In the genomic region with DNA sequence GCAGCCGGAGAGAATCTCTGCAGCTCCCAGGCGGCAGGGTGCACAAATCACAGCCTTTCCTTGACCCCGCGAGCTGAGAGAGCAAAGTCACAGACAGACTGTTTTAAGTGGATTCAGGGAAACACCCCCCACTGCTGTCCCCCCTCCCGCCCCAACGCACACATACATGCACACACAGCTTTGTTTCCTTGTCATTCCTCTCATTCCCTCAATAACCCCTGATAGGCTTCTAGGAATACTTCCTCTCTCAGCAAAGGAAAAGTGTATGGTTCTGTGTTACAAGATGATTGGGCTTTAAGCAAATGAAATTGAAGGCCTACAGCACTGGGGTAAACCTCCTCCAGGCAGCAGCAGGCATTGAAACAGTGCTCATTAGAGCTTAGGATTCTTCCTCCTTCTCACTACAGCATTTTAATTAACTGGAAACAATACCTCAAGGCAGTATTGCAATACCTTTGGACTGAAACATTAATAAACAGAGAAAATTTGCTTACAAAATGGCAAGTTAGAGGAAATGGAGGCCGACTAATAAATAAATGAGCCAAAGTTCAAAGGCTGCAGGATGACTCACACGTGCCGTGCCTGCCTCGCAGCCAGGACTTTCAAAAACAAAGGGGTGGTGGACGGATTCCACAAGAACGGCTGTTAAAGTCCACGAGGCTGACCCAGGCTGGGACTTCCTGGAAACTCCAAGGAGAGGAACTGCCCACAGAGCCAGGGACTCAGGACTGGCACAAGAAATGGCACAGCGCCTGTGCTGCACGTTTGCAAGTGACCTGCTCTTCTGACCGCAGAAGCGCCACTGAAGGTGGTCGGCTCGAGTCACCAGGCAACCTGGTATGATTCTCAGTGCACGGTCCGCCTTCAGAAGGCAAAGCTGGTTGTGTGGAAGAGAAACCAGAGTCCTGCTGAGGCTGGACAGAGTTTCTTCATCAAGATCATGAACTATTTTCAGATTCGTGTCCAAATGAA, we compare ENCODE assay signal across 8 cellular contexts.
DNase-seq lines count a peak whose midpoint lies in the region; ATAC-seq and TF ChIP-seq lines count a peak whose summit lies in the region.

No MANE protein-coding gene starts in this region.

- H4K20me1 ChIP-seq in BLaER1 = no peaks in the 10 kb centered on the region

- peak; percentile 59 for ATAC-seq in aorta (ENCODE audit: low FRiP score)
- ATAC-seq in GM21390 (IDR thresholded peaks at IDR 0.05; ENCODE audit: unreplicated experiment) = no peak
- ATAC-seq in HG03520 (IDR thresholded peaks at IDR 0.05; ENCODE audit: unreplicated experiment) = no peak

- H3K36me3 ChIP-seq in BLaER1 (no peaks in the 10 kb centered on the region), muscle layer of colon (ENCODE audit: insufficient read depth, low read length) (no peaks in the 10 kb centered on the region), aorta (ENCODE audit: control insufficient read depth in 1 of 2, insufficient read depth in 2 of 2, low read length in 1 of 2) (no peaks in the 10 kb centered on the region)

- no peak for TF ChIP-seq CTCF in coronary artery (IDR thresholded peaks at IDR 0.05)

- no peak overlapping the region for H3K4me3 ChIP-seq in BLaER1
- peak overlapping the region; percentile 55 for H3K4me3 ChIP-seq in coronary artery
- H3K4me3 ChIP-seq in muscle layer of colon (ENCODE audit: low read depth in 1 of 2, low read length in 2 of 2) = peak overlapping the region in 1 of 2 donors; percentile 10
- no peak overlapping the region for H3K4me3 ChIP-seq in aorta (ENCODE audit: low read length in 2 of 2)

- no peaks in the 10 kb centered on the region for H3K27me3 ChIP-seq in BLaER1
- H3K27me3 ChIP-seq in muscle layer of colon (ENCODE audit: control insufficient read depth in 1 of 2, insufficient read depth in 2 of 2, low read length in 2 of 2) = no peaks in the 10 kb centered on the region
- H3K27me3 ChIP-seq in aorta (ENCODE audit: control insufficient read depth in 1 of 2, insufficient read depth in 2 of 2, low read length in 1 of 2) = no peaks in the 10 kb centered on the region

- 27 to 31% methylated on average over 22 of the region's 22 CpGs for WGBS in aorta, 2 donors

- H3K4me1 ChIP-seq in BLaER1 (peaks cover 68% of the 10 kb centered on the region), muscle layer of colon (ENCODE audit: insufficient read depth, low read length) (peaks cover 19% of the 10 kb centered on the region), aorta (ENCODE audit: control insufficient read depth in 1 of 2, insufficient read depth in 2 of 2, low read length in 2 of 2) (no peaks in the 10 kb centered on the region)

- H3K9ac ChIP-seq in BLaER1 (no peak overlapping the region), muscle layer of colon (ENCODE audit: low read length) (no peak overlapping the region)

- H3K27ac ChIP-seq in BLaER1 (peak overlapping the region; percentile 51; the same call in 1 of the 2 replicates), coronary artery (peak overlapping the region in 1 of 2 donors; percentile 40), muscle layer of colon (ENCODE audit: low read depth, low read length) (peak overlapping the region; percentile 26), aorta (ENCODE audit: low read depth in 1 of 2, low read length in 2 of 2) (peak overlapping the region in 1 of 2 donors; percentile 23)

- H3K9me3 ChIP-seq in BLaER1 (no peaks in the 10 kb centered on the region), muscle layer of colon (ENCODE audit: low read length) (no peaks in the 10 kb centered on the region), aorta (ENCODE audit: control insufficient read depth, low read length) (no peaks in the 10 kb centered on the region)

- H3K4me2 ChIP-seq in BLaER1 = peak overlapping the region; percentile 81

- peak; percentile 45 for DNase-seq in MV-4-11 (lab: John Stamatoyannopoulos, UW)
- DNase-seq in coronary artery (ENCODE audit: low spot score) = peak; percentile 77
- DNase-seq in aorta = peak in 1 of 2 donors; percentile 73
- no peak for DNase-seq in KG1 (lab: John Stamatoyannopoulos, UW)

- intact Hi-C loops in aorta (cut with DNase I) = loop anchor here (2.0 to 5.0 kb wide), 4 partner anchors 120 to 643 kb away; a partner anchor contains a TSS
